8 cellular contexts compared by ENCODE assay signal in the genomic region with DNA sequence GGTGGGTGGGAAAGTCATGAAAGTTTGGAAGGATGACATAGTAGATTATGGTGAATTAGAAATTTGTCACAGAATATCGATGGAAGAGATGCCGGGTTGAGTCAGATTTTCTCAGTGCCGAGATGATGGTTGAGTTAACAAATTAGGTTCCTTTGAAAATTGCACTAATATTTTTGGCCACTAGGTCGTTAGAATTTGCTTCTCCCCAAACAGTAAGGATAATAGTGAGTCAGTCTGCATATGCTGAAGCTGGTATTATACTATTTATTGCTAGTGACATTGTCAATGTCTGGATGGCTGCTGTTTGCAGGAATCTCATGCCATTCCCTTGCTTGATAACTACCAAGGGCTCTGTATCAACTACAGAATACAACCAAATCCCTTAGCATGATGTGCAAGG. TPM values are rescaled to one million over a fixed set of nuclear protein-coding genes. Genes with fewer than 3 reads are reported as not detected.
DNase-seq lines count a peak whose midpoint lies in the region; ATAC-seq lines count a peak whose summit lies in the region.

No MANE protein-coding gene starts in this region.

- DNase-seq in EL (peak; percentile 11), amniotic epithelial cell (ENCODE audit: low read depth) (peak; percentile 29), myocyte (ENCODE audit: low read depth) (peak; percentile 6), substantia nigra (lab: John Stamatoyannopoulos, UW) (no peak)
- DNase-seq in stimulated activated CD4-positive, alpha-beta T cell treated with anti-CD3 and anti-CD28 coated beads, Interleukin-15, amount 100 ng/mL, for 24 hours, result no peak

- ATAC-seq in HG03159 (IDR thresholded peaks at IDR 0.05; ENCODE audit: unreplicated experiment) (peak; percentile 59), HG02798 (IDR thresholded peaks at IDR 0.05; ENCODE audit: poor library complexity, unreplicated experiment) (no peak), HG03354 (IDR thresholded peaks at IDR 0.05; ENCODE audit: poor library complexity, severe bottlenecking, unreplicated experiment) (no peak)

- no peak overlapping the region for H3K27ac ChIP-seq in substantia nigra (ENCODE audit: low read depth, low read length, poor library complexity, severe bottlenecking)

RNA-seq across cellular contexts. Expression of a gene that starts 37.7 kb away (rescaled TPM):
- total RNA-seq in myocyte, result 20.0 and 20.8 TPM in 2 replicates
- 13.8 TPM for polyA plus RNA-seq in myocyte (2012)

Comparison
In these comparisons a context has a peak if more than half of its experiments do, and no peak if none do; other contexts are left out.
1. DNase-seq: peak in EL (single experiment), amniotic epithelial cell (single experiment) and myocyte (single experiment); none in stimulated activated CD4-positive, alpha-beta T cell treated with anti-CD3 and anti-CD28 coated beads, Interleukin-15, amount 100 ng/mL, for 24 hours (single experiment) and substantia nigra (0 of 49).